ENCODE assay signal across 9 cellular contexts in genomic region chr3:71504250-71505036, GRCh38.
DNase-seq lines count a peak whose midpoint lies in the region; ATAC-seq and TF ChIP-seq lines count a peak whose summit lies in the region.
"Had no signal": no experiment of that assay in that cellular context is flagged by ENCODE, and none has a peak within 500 bp of the region (broad histone marks: within the 10 kb centered on the region; RNA-seq: fewer than 3 reads in every experiment).

No MANE protein-coding gene starts in this region.

- in situ Hi-C loops in Caki2 (cut with HindIII; ENCODE audit: low pct_unique_long_range_greater_than_20kb, low sequenced_read_pairs) = no loop called here

- H3K27ac Mint-ChIP-seq in osteocyte (ENCODE audit: unreplicated experiment) = peak overlapping the region; percentile 96

- H3K4me1 Mint-ChIP-seq in osteocyte (ENCODE audit: unreplicated experiment) = peaks cover 52% of the 10 kb centered on the region

- DNase-seq in Caki2 (ENCODE audit: low read depth) = peak; percentile 75
- peak; percentile 88 for DNase-seq in RPMI7951 (ENCODE audit: low read depth)
- DNase-seq in cardiac fibroblast (ENCODE audit: low read depth in 2 of 2) = peak; percentile 69 to 97
- no peak for DNase-seq in osteocyte (ENCODE audit: extremely low spot score, unreplicated experiment)
- DNase-seq in NCI-H1105 (lab: John Stamatoyannopoulos, UW) = no peak
- no peak for DNase-seq in DMS53 treated with DMSO at 0.1 percent for 48 hours (lab: John Stamatoyannopoulos, UW; ENCODE audit: unreplicated experiment)

- no peaks in the 10 kb centered on the region for H3K27me3 Mint-ChIP-seq in osteocyte (ENCODE audit: unreplicated experiment)

- no peaks in the 10 kb centered on the region for H3K9me3 Mint-ChIP-seq in osteocyte (ENCODE audit: unreplicated experiment)

- peak overlapping the region in 1 of 2 donors; percentile 27 for H3K4me3 ChIP-seq in cardiac fibroblast (replicated peaks in 1 of 2; ENCODE audit: low read depth in 2 of 2, low read length in 2 of 2)
- H3K4me3 ChIP-seq: GM12878 had no signal

- TF ChIP-seq CTCF in cardiac fibroblast (IDR thresholded peaks at IDR 0.05; ENCODE audit: low read depth, low read length) (no peak), osteocyte (IDR thresholded peaks at IDR 0.05) (no peak)

- peaks cover 19% of the 10 kb centered on the region for H3K36me3 Mint-ChIP-seq in osteocyte (ENCODE audit: unreplicated experiment)

- no peak for ATAC-seq in GM18867 (IDR thresholded peaks at IDR 0.05; ENCODE audit: unreplicated experiment)
- no peak for ATAC-seq in HG03378 (IDR thresholded peaks at IDR 0.05; ENCODE audit: unreplicated experiment)
- ATAC-seq: GM12878 had no signal

- H3K4me3 Mint-ChIP-seq in osteocyte (ENCODE audit: unreplicated experiment) = peak overlapping the region; percentile 51

Comparison
In these comparisons a context has a peak if more than half of its experiments do, and no peak if none do; other contexts are left out.
1. DNase-seq: peak in Caki2 (single experiment), RPMI7951 (single experiment) and cardiac fibroblast (2 of 2); none in osteocyte (single experiment), NCI-H1105 (single experiment) and DMS53 treated with DMSO at 0.1 percent for 48 hours (single experiment).